ENCODE assay signal across 1 cellular context in genomic region chr7:30281263-30281662, GRCh38.
TF ChIP-seq lines count a peak whose summit lies in the region.

No MANE protein-coding gene starts in this region.

TF ChIP-seq in WTC11, 78 proteins besides CTCF, POLR2A, EP300 and RAD21 (continued from another document):
- TF ChIP-seq STAT6 (CRISPR knock-in tag; conservative IDR thresholded peaks at IDR 0.05; ENCODE audit: low read depth) (no peak), ZBTB43 (CRISPR knock-in tag; IDR thresholded peaks at IDR 0.05) (no peak), FOXP4 (CRISPR knock-in tag; IDR thresholded peaks at IDR 0.05) (no peak), TP53 (CRISPR knock-in tag; IDR thresholded peaks at IDR 0.05) (no peak), AFF4 (CRISPR knock-in tag; IDR thresholded peaks at IDR 0.05; ENCODE audit: borderline replicate concordance) (no peak), MXD4 (CRISPR knock-in tag; IDR thresholded peaks at IDR 0.05; ENCODE audit: borderline replicate concordance) (no peak), ZNF263 (CRISPR knock-in tag; IDR thresholded peaks at IDR 0.05; ENCODE audit: low read depth) (no peak)
